ENCODE assay signal across 8 cellular contexts in genomic region chr16:16120382-16121184, GRCh38.
DNase-seq lines count a peak whose midpoint lies in the region; TF ChIP-seq lines count a peak whose summit lies in the region.
"Had no signal": no experiment of that assay in that cellular context is flagged by ENCODE, and none has a peak within 500 bp of the region (broad histone marks: within the 10 kb centered on the region; RNA-seq: fewer than 3 reads in every experiment).

No MANE protein-coding gene starts in this region.

- peaks cover 51% of the 10 kb centered on the region for H3K36me3 ChIP-seq in right atrium auricular region
- H3K36me3 ChIP-seq in mesenchymal stem cell (ENCODE audit: control insufficient read depth in 1 of 2, insufficient read depth in 2 of 2, low read depth in 1 of 2, low read length in 2 of 2), result peaks cover 54 to 89% of the 10 kb centered on the region in 2 experiments

- no peak overlapping the region for H3K4me3 ChIP-seq in right atrium auricular region
- no peak overlapping the region for H3K4me3 ChIP-seq in mesenchymal stem cell (ENCODE audit: insufficient read depth in 1 of 2, low read depth in 1 of 2, low read length in 2 of 2)

- H3K4me1 Mint-ChIP-seq in stimulated activated naive CD8-positive, alpha-beta T cell treated with anti-CD3 and anti-CD28 coated beads, Interleukin-15, Interleukin-2, amounts not matched to agents 100 ng/mL and 50 ng/mL, for 24 hours (ENCODE audit: low read depth), result no peaks in the 10 kb centered on the region

- H3K9me3 ChIP-seq in right atrium auricular region (peaks cover 0 to 16% of the 10 kb centered on the region in 2 donors), mesenchymal stem cell (ENCODE audit: control insufficient read depth, low read length) (peaks cover 22% of the 10 kb centered on the region)

- H3K14ac ChIP-seq in mesenchymal stem cell (ENCODE audit: low read length in 2 of 2), result no peak overlapping the region

- H3K27ac Mint-ChIP-seq in stimulated activated naive CD8-positive, alpha-beta T cell treated with anti-CD3 and anti-CD28 coated beads, Interleukin-15, Interleukin-2, amounts not matched to agents 100 ng/mL and 50 ng/mL, for 24 hours, result peak overlapping the region; percentile 90

- TF ChIP-seq CTCF in right atrium auricular region (IDR thresholded peaks at IDR 0.05), result no peak

- H2BK15ac ChIP-seq in mesenchymal stem cell (ENCODE audit: low read depth, poor library complexity, severe bottlenecking), result no peak overlapping the region

- H3K9ac ChIP-seq in mesenchymal stem cell (ENCODE audit: low read length), result no peak overlapping the region

- no peak overlapping the region for H2BK120ac ChIP-seq in mesenchymal stem cell (ENCODE audit: low read depth, low read length)

- H3K4me3 Mint-ChIP-seq in stimulated activated naive CD8-positive, alpha-beta T cell treated with anti-CD3 and anti-CD28 coated beads, Interleukin-15, Interleukin-2, amounts not matched to agents 100 ng/mL and 50 ng/mL, for 24 hours, result no peak overlapping the region

- peaks cover 94% of the 10 kb centered on the region for H3K36me3 Mint-ChIP-seq in stimulated activated naive CD8-positive, alpha-beta T cell treated with anti-CD3 and anti-CD28 coated beads, Interleukin-15, Interleukin-2, amounts not matched to agents 100 ng/mL and 50 ng/mL, for 24 hours (ENCODE audit: low read depth)

- DNase-seq in NCI-H146 (lab: John Stamatoyannopoulos, UW), result peak; percentile 92
- DNase-seq in UCSD-AML1 (lab: John Stamatoyannopoulos, UW; ENCODE audit: unreplicated experiment), result peak; percentile 79
- peak; percentile 67 for DNase-seq in right atrium auricular region (ENCODE audit: low spot score)
- DNase-seq in AG08396 (ENCODE audit: low spot score), result no peak
- no peak for DNase-seq in mesenchymal stem cell
- DNase-seq in stimulated activated CD4-positive, alpha-beta T cell treated with anti-CD3 and anti-CD28 coated beads, Interleukin-4, amount 100 ng/mL, for 24 hours, result no peak
- DNase-seq: SW 1271 had no signal

- H3K27ac ChIP-seq in right atrium auricular region, result peak overlapping the region in 1 of 2 donors; percentile 18
- no peak overlapping the region for H3K27ac ChIP-seq in mesenchymal stem cell (ENCODE audit: low read length, poor library complexity, severe bottlenecking)

- H2AK5ac ChIP-seq in mesenchymal stem cell (ENCODE audit: low read length, severe bottlenecking), result no peak overlapping the region

- H3K4me2 ChIP-seq in mesenchymal stem cell (ENCODE audit: low read length, poor library complexity, severe bottlenecking), result no peak overlapping the region

- H3K23ac ChIP-seq in mesenchymal stem cell (ENCODE audit: low read length in 2 of 2), result no peak overlapping the region

- H4K8ac ChIP-seq in mesenchymal stem cell (ENCODE audit: low read length), result no peak overlapping the region

- H2AFZ ChIP-seq in mesenchymal stem cell (ENCODE audit: low read depth, low read length), result no peak overlapping the region

- peaks cover 11% of the 10 kb centered on the region for H3K9me3 Mint-ChIP-seq in stimulated activated naive CD8-positive, alpha-beta T cell treated with anti-CD3 and anti-CD28 coated beads, Interleukin-15, Interleukin-2, amounts not matched to agents 100 ng/mL and 50 ng/mL, for 24 hours

- H3K79me1 ChIP-seq in mesenchymal stem cell (replicated peaks; ENCODE audit: low read length, poor library complexity, severe bottlenecking), result peaks cover 1% of the 10 kb centered on the region

- H3K27me3 Mint-ChIP-seq in stimulated activated naive CD8-positive, alpha-beta T cell treated with anti-CD3 and anti-CD28 coated beads, Interleukin-15, Interleukin-2, amounts not matched to agents 100 ng/mL and 50 ng/mL, for 24 hours, result no peaks in the 10 kb centered on the region

- H3K27me3 ChIP-seq in right atrium auricular region, result no peaks in the 10 kb centered on the region
- H3K27me3 ChIP-seq in mesenchymal stem cell (ENCODE audit: control insufficient read depth in 1 of 2, insufficient read depth in 1 of 2, low read length in 2 of 2), result no peaks in the 10 kb centered on the region

- no peak overlapping the region for H3K4ac ChIP-seq in mesenchymal stem cell (ENCODE audit: low read depth in 1 of 2, low read length in 2 of 2)

- WGBS in mesenchymal stem cell, result 96% methylated on average over 14 of the region's 17 CpGs

- no peak overlapping the region for H3K18ac ChIP-seq in mesenchymal stem cell (ENCODE audit: low read depth in 1 of 2, low read length in 2 of 2)

- H3K4me1 ChIP-seq in right atrium auricular region (peaks cover 0 to 12% of the 10 kb centered on the region in 2 donors), mesenchymal stem cell (ENCODE audit: control insufficient read depth, insufficient read depth, low read depth, low read length) (peaks cover 2% of the 10 kb centered on the region)

- H2BK12ac ChIP-seq in mesenchymal stem cell (ENCODE audit: low read length in 2 of 2), result no peak overlapping the region

- no peak overlapping the region for H2BK5ac ChIP-seq in mesenchymal stem cell (ENCODE audit: low read depth, low read length, poor library complexity, severe bottlenecking)

- no peak overlapping the region for H4K91ac ChIP-seq in mesenchymal stem cell (ENCODE audit: low read length)

Comparison
In these comparisons a context has a peak if more than half of its experiments do, and no peak if none do; other contexts are left out.
1. DNase-seq: peak in NCI-H146 (single experiment), UCSD-AML1 (single experiment) and right atrium auricular region (single experiment); none in AG08396 (single experiment), mesenchymal stem cell (single experiment) and stimulated activated CD4-positive, alpha-beta T cell treated with anti-CD3 and anti-CD28 coated beads, Interleukin-4, amount 100 ng/mL, for 24 hours (single experiment).